ENCODE assay signal across 8 cellular contexts in the genomic region with DNA sequence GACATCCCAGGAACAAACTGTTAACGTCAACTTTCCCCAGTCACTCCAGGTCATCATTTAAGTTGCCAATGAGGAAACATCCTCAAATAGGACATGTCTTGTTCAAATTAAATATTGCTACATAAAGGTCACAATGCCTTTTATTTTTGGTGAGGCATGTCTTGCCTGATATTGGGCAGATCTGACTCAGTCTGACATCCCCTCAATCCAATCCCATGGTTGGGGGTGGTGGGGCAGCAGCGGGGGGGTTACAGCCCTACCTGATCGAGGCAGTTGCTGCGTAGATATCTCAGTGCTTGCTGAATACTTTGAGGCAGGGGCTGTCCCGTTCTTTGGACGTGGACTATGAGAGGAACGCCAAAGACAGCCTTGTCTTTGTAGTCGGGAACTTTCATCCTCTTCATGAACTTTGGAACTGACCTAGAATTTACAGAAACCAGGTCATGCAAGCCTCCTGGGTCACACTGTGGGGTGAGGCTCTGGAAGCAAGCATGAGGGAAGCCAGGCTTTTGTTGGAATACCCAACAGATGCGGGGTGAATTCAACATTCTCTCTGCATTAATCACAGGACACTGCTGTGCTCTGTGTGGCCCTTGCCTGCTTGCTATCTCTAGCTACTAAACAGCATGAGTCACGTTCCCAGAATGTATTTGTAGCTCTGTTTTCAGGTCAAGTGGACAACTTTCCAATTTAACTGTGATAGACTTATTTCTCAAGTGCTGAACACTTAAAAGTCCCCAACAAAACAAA.
DNase-seq lines count a peak whose midpoint lies in the region; ATAC-seq and TF ChIP-seq lines count a peak whose summit lies in the region.

No MANE protein-coding gene starts in this region.

- H4K5ac ChIP-seq in mesendoderm (ENCODE audit: low read length): no peak overlapping the region

- TF ChIP-seq CTCF in A673 (conservative IDR thresholded peaks at IDR 0.05; ENCODE audit: low read depth, low read length): no peak

- peaks cover 3% of the 10 kb centered on the region for H3K27me3 Mint-ChIP-seq in activated naive CD4-positive, alpha-beta T cell treated with anti-CD3 and anti-CD28 coated beads, Interleukin-2, amount 10 ng/mL, durations not matched to agents 7 days and 5 days

- no peak overlapping the region for H3K4me2 ChIP-seq in mesendoderm (ENCODE audit: low read length)

- no peak overlapping the region for H2AK5ac ChIP-seq in mesendoderm (ENCODE audit: low read length)

- H3K56ac ChIP-seq in mesendoderm (ENCODE audit: low read length): no peak overlapping the region

- H4K8ac ChIP-seq in mesendoderm (ENCODE audit: low read depth, low read length): no peak overlapping the region

- no peak overlapping the region for H3K4me3 ChIP-seq in A673 (ENCODE audit: low read depth, low read length, poor library complexity, severe bottlenecking)
- H3K4me3 ChIP-seq in duodenal mucosa (ENCODE audit: low read depth in 1 of 2, low read length in 2 of 2): no peak overlapping the region
- no peak overlapping the region for H3K4me3 ChIP-seq in mesendoderm (ENCODE audit: low read length)

- no peaks in the 10 kb centered on the region for H3K36me3 Mint-ChIP-seq in stimulated activated effector memory CD8-positive, alpha-beta T cell treated with anti-CD3 and anti-CD28 coated beads, Interleukin-12 subunit alpha, Interleukin-12 subunit beta, amount 100 ng/mL, for 72 hours
- H3K36me3 Mint-ChIP-seq in activated naive CD4-positive, alpha-beta T cell treated with anti-CD3 and anti-CD28 coated beads, Interleukin-2, amount 10 ng/mL, durations not matched to agents 7 days and 5 days: no peaks in the 10 kb centered on the region

- H2BK120ac ChIP-seq in mesendoderm (ENCODE audit: low read depth, low read length): no peak overlapping the region

- H3K79me1 ChIP-seq in mesendoderm (ENCODE audit: low read length): no peaks in the 10 kb centered on the region

- H3K27me3 ChIP-seq in A673 (replicated peaks; ENCODE audit: insufficient read depth, low read depth, low read length, poor library complexity): no peaks in the 10 kb centered on the region
- H3K27me3 ChIP-seq in duodenal mucosa (ENCODE audit: control insufficient read depth in 1 of 2, insufficient read depth in 2 of 2, low read length in 2 of 2): no peaks in the 10 kb centered on the region
- H3K27me3 ChIP-seq in mesendoderm (ENCODE audit: insufficient read depth, low read length, poor library complexity): no peaks in the 10 kb centered on the region

- no peaks in the 10 kb centered on the region for H3K79me2 ChIP-seq in mesendoderm (ENCODE audit: control insufficient read depth, insufficient read depth, low read length)

- H3K4me1 Mint-ChIP-seq in stimulated activated effector memory CD8-positive, alpha-beta T cell treated with anti-CD3 and anti-CD28 coated beads, Interleukin-12 subunit alpha, Interleukin-12 subunit beta, amount 100 ng/mL, for 72 hours: peaks cover 5% of the 10 kb centered on the region
- H3K4me1 Mint-ChIP-seq in activated naive CD4-positive, alpha-beta T cell treated with anti-CD3 and anti-CD28 coated beads, Interleukin-2, amount 10 ng/mL, durations not matched to agents 7 days and 5 days: no peaks in the 10 kb centered on the region

- H3K27ac Mint-ChIP-seq in stimulated activated effector memory CD8-positive, alpha-beta T cell treated with anti-CD3 and anti-CD28 coated beads, Interleukin-12 subunit alpha, Interleukin-12 subunit beta, amount 100 ng/mL, for 72 hours: no peak overlapping the region
- H3K27ac Mint-ChIP-seq in activated naive CD4-positive, alpha-beta T cell treated with anti-CD3 and anti-CD28 coated beads, Interleukin-2, amount 10 ng/mL, durations not matched to agents 7 days and 5 days: no peak overlapping the region

- H3K9me3 Mint-ChIP-seq in stimulated activated effector memory CD8-positive, alpha-beta T cell treated with anti-CD3 and anti-CD28 coated beads, Interleukin-12 subunit alpha, Interleukin-12 subunit beta, amount 100 ng/mL, for 72 hours: no peaks in the 10 kb centered on the region
- H3K9me3 Mint-ChIP-seq in activated naive CD4-positive, alpha-beta T cell treated with anti-CD3 and anti-CD28 coated beads, Interleukin-2, amount 10 ng/mL, durations not matched to agents 7 days and 5 days: no peaks in the 10 kb centered on the region

- peak overlapping the region; percentile 89 for H3K4ac ChIP-seq in mesendoderm (ENCODE audit: low read depth, low read length)

- H2BK5ac ChIP-seq in mesendoderm (ENCODE audit: low read length): no peak overlapping the region

- peak overlapping the region; percentile 89 for H3K18ac ChIP-seq in mesendoderm (ENCODE audit: low read length)

- POLR2A ChIA-PET in A673 (lab: Charles Lee; ENCODE audit: low non-redundant PET): no interaction called here

- no CpG with 5 or more reads among the region's 10 CpGs for WGBS in mesendoderm (ENCODE audit: extremely low coverage, insufficient coverage, low lambda C conversion rate)

- H3K23ac ChIP-seq in mesendoderm (ENCODE audit: low read length): no peak overlapping the region

- no TSS peak for BruUV-seq in A673 (replicated peaks; lab: Mats Ljungman, UMichigan)

- intact Hi-C loops in A673 (cut with micrococcal nuclease; ENCODE audit: unreplicated experiment): no loop called here

- no peak overlapping the region for H3K4me3 Mint-ChIP-seq in stimulated activated effector memory CD8-positive, alpha-beta T cell treated with anti-CD3 and anti-CD28 coated beads, Interleukin-12 subunit alpha, Interleukin-12 subunit beta, amount 100 ng/mL, for 72 hours
- no peak overlapping the region for H3K4me3 Mint-ChIP-seq in activated naive CD4-positive, alpha-beta T cell treated with anti-CD3 and anti-CD28 coated beads, Interleukin-2, amount 10 ng/mL, durations not matched to agents 7 days and 5 days

- H3K36me3 ChIP-seq in A673 (ENCODE audit: insufficient read depth, low read length, poor library complexity, severe bottlenecking) (peaks cover 52% of the 10 kb centered on the region), duodenal mucosa (ENCODE audit: control insufficient read depth in 1 of 2, insufficient read depth in 2 of 2, low read length in 2 of 2) (peaks cover 4 to 32% of the 10 kb centered on the region in 2 donors), mesendoderm (ENCODE audit: control insufficient read depth, insufficient read depth, low read length) (no peaks in the 10 kb centered on the region)

- DNase-seq in A673 (ENCODE audit: low spot score) (peak; percentile 86), M059J (ENCODE audit: low read depth) (peak; percentile 96), mesendoderm (peak; percentile 97)
- no peak for DNase-seq in stimulated activated effector memory CD8-positive, alpha-beta T cell treated with anti-CD3 and anti-CD28 coated beads, Interleukin-12 subunit alpha, Interleukin-12 subunit beta, amount 100 ng/mL, for 72 hours (ENCODE audit: low spot score in 2 of 2)
- DNase-seq in activated naive CD4-positive, alpha-beta T cell treated with anti-CD3 and anti-CD28 coated beads, Interleukin-2, amount 10 ng/mL, durations not matched to agents 7 days and 5 days: no peak
- no peak for DNase-seq in stimulated activated CD4-positive, alpha-beta T cell treated with anti-CD3 and anti-CD28 coated beads, Interleukin-2, amount 100 ng/mL, for 24 hours

- peak overlapping the region; percentile 98 for H3K27ac ChIP-seq in A673 (ENCODE audit: low read depth, low read length, poor library complexity, severe bottlenecking)
- peak overlapping the region; percentile 7 for H3K27ac ChIP-seq in duodenal mucosa (ENCODE audit: low read depth, low read length)
- H3K27ac ChIP-seq in mesendoderm (ENCODE audit: low read depth, low read length): peak overlapping the region; percentile 49

- H3K9me3 ChIP-seq in A673 (ENCODE audit: low read depth, low read length, poor library complexity, severe bottlenecking) (no peaks in the 10 kb centered on the region), duodenal mucosa (ENCODE audit: control insufficient read depth in 1 of 2, low read length in 2 of 2) (no peaks in the 10 kb centered on the region)

- CTCF ChIA-PET in A673 (lab: Charles Lee): interaction anchor here (0.7 kb wide), 2 partner anchors 103 to 212 kb away, joined by 3 to 5 read pairs; no protein-coding TSS in a partner anchor
- CTCF ChIA-PET in activated naive CD4-positive, alpha-beta T cell treated with anti-CD3 and anti-CD28 coated beads, Interleukin-2, amount 10 ng/mL, durations not matched to agents 7 days and 5 days (lab: Charles Lee): no interaction called here

- H3K9ac ChIP-seq in duodenal mucosa (ENCODE audit: low read depth in 1 of 2, low read length in 2 of 2) (no peak overlapping the region), mesendoderm (ENCODE audit: low read length) (no peak overlapping the region)

- no peak overlapping the region for H2BK15ac ChIP-seq in mesendoderm (replicated peaks; ENCODE audit: low read depth)

- H3K4me1 ChIP-seq in A673 (ENCODE audit: insufficient read depth, low read length, poor library complexity, severe bottlenecking) (peaks cover 58% of the 10 kb centered on the region), duodenal mucosa (ENCODE audit: control insufficient read depth in 1 of 2, insufficient read depth in 2 of 2, low read length in 2 of 2) (peaks cover 14 to 16% of the 10 kb centered on the region in 2 donors), mesendoderm (ENCODE audit: control insufficient read depth, low read depth, low read length) (peaks cover 11% of the 10 kb centered on the region)

- no peak for ATAC-seq in HG03571 (IDR thresholded peaks at IDR 0.05; ENCODE audit: unreplicated experiment)
- ATAC-seq in stimulated activated effector memory CD8-positive, alpha-beta T cell treated with anti-CD3 and anti-CD28 coated beads, Interleukin-12 subunit alpha, Interleukin-12 subunit beta, amount 100 ng/mL, for 72 hours: no peak

Comparison
In these comparisons a context has a peak if more than half of its experiments do, and no peak if none do; other contexts are left out.
1. DNase-seq: peak in A673 (single experiment), M059J (single experiment) and mesendoderm (single experiment); none in stimulated activated effector memory CD8-positive, alpha-beta T cell treated with anti-CD3 and anti-CD28 coated beads, Interleukin-12 subunit alpha, Interleukin-12 subunit beta, amount 100 ng/mL, for 72 hours (0 of 2), activated naive CD4-positive, alpha-beta T cell treated with anti-CD3 and anti-CD28 coated beads, Interleukin-2, amount 10 ng/mL, durations not matched to agents 7 days and 5 days (single experiment) and stimulated activated CD4-positive, alpha-beta T cell treated with anti-CD3 and anti-CD28 coated beads, Interleukin-2, amount 100 ng/mL, for 24 hours (0 of 2).
2. H3K27ac ChIP-seq: peak in every context shown above with its lines; median percentile 98 in A673; 49 in mesendoderm; 7 in duodenal mucosa.